Comparison of ENCODE assay signal across 1 cellular context in genomic region chr19:43462887-43463380, GRCh38.
TF ChIP-seq lines count a peak whose summit lies in the region.

No MANE protein-coding gene starts in this region.

TF ChIP-seq in HEK293, 187 proteins besides CTCF, POLR2A, EP300 and RAD21 (continued from another document):
- TF ChIP-seq ZNF692 (tag by site-specific recombination; IDR thresholded peaks at IDR 0.05), result peak; percentile 16; the same call in 1 of the 2 replicates
- 0 out of 2 replicates have a peak, but pooled peaks have one; percentile 13 for TF ChIP-seq ZBTB21 (tag by site-specific recombination; IDR thresholded peaks at IDR 0.05)
- peak; percentile 59; the same call in 1 of the 2 replicates for TF ChIP-seq ZBTB20 (tag by site-specific recombination; IDR thresholded peaks at IDR 0.05)
- TF ChIP-seq ZNF221 (tag by site-specific recombination; IDR thresholded peaks at IDR 0.05; ENCODE audit: borderline replicate concordance), result no peak
- TF ChIP-seq ZNF133 (tag by site-specific recombination; IDR thresholded peaks at IDR 0.05), result peak; percentile 27; the same call in 1 of the 2 replicates
- TF ChIP-seq ZSCAN18 (tag by site-specific recombination; IDR thresholded peaks at IDR 0.05), result 0 out of 2 replicates have a peak, but pooled peaks have one; percentile 53
- no peak for TF ChIP-seq ZNF391 (tag by site-specific recombination; IDR thresholded peaks at IDR 0.05; ENCODE audit: borderline replicate concordance, low read depth)
- TF ChIP-seq ZNF777 (tag by site-specific recombination; IDR thresholded peaks at IDR 0.05; ENCODE audit: borderline replicate concordance), result peak; percentile 100
- no peak for TF ChIP-seq KLF9 (tag by site-specific recombination; IDR thresholded peaks at IDR 0.05; ENCODE audit: low read depth)
- peak; percentile 47; the same call in 1 of the 2 replicates for TF ChIP-seq PRDM1 (tag by site-specific recombination; IDR thresholded peaks at IDR 0.05)
TF ChIP-seq in HEK293: peak in this region for 18.
